1 cellular context compared by ENCODE assay signal in the genomic region with DNA sequence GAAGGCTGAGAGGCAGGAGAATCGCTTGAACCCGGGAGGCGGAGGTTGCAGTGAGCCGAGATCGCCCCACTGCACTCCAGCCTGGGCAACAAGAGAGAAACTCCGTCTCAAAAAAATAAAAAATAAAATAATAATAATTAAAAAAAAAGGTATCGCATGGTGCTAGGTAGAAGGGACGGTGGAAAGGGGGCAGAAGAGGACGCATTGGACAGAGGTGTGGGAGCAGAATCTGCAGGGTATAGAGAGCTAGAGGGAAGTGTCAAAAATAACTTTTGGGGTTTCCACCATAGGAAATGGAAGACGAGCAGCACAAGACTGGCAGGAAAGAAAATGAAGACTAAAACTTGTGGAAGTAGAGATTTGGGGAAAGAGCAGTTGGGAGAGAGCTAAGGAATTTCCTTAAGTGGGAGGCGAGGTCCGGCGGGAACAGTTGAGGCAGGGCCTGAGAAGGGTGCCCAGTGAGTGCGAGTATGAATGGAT.
TF ChIP-seq lines count a peak whose summit lies in the region.

No MANE protein-coding gene starts in this region.

TF ChIP-seq in endothelial cell of umbilical vein, 7 proteins besides CTCF, POLR2A, EP300 and RAD21:
- TF ChIP-seq MYC (IDR thresholded peaks at IDR 0.05; ENCODE audit: low read depth, low read length) (no peak), FOS (IDR thresholded peaks at IDR 0.05; ENCODE audit: borderline replicate concordance, insufficient read depth, low read length) (no peak), GATA2 (IDR thresholded peaks at IDR 0.05; ENCODE audit: insufficient read depth, insufficient read length, low read depth, low read length) (no peak), POLR2AphosphoS5 (IDR thresholded peaks at IDR 0.05; ENCODE audit: insufficient read depth, low read depth, low read length) (no peak), JUN (IDR thresholded peaks at IDR 0.05; ENCODE audit: borderline replicate concordance, insufficient read depth, insufficient read length, low read depth) (no peak), EZH2 (IDR thresholded peaks at IDR 0.05; ENCODE audit: borderline replicate concordance, low read depth, low read length, severe bottlenecking) (no peak)
- TF ChIP-seq, protein P1, sequence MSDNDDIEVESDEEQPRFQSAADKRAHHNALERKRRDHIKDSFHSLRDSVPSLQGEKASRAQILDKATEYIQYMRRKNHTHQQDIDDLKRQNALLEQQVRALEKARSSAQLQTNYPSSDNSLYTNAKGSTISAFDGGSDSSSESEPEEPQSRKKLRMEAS (IDR thresholded peaks at IDR 0.05; ENCODE audit: insufficient read depth, insufficient read length) = no peak
